ENCODE assay signal across 16 cellular contexts in the genomic region with DNA sequence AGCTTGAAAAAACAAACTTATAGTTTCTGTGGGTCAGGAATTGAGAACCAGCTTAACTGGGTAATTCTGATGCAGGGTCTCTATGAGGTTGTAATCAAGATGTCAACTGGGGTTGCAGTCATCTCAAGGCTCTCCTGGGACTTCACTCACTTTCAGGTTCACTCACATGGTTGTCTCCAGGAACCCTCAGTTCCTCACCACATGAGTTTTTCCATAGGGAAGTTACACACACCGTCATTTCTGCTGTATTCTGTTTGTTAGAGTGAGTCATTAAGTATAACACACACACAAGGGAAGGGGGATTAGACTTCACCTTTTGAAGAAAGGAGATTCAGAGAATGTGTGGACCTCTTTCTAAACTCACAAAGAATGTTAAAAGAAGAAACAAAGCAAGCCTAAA. TPM values are rescaled to one million over a fixed set of nuclear protein-coding genes. Genes with fewer than 3 reads are reported as not detected.
DNase-seq lines count a peak whose midpoint lies in the region; ATAC-seq and TF ChIP-seq lines count a peak whose summit lies in the region.
"Had no signal": no experiment of that assay in that cellular context is flagged by ENCODE, and none has a peak within 500 bp of the region (broad histone marks: within the 10 kb centered on the region; RNA-seq: fewer than 3 reads in every experiment).

No MANE protein-coding gene starts in this region.

- peaks cover 6% of the 10 kb centered on the region for H3K4me1 Mint-ChIP-seq in activated T-cell treated with anti-CD3 and anti-CD28 coated beads, Interleukin-2, amount 50 U/mL, for 72 hours (ENCODE audit: low read depth)
- H3K4me1 Mint-ChIP-seq in stimulated activated naive CD8-positive, alpha-beta T cell treated with anti-CD3 and anti-CD28 coated beads, Interleukin-15, Interleukin-2, amounts not matched to agents 100 ng/mL and 50 ng/mL, for 24 hours (ENCODE audit: low read depth): no peaks in the 10 kb centered on the region
- H3K4me1 Mint-ChIP-seq: immature natural killer cell had no signal

- H3K27me3 Mint-ChIP-seq in activated T-cell treated with anti-CD3 and anti-CD28 coated beads, Interleukin-2, amount 50 U/mL, for 72 hours (ENCODE audit: low read depth): no peaks in the 10 kb centered on the region
- H3K27me3 Mint-ChIP-seq in stimulated activated naive CD8-positive, alpha-beta T cell treated with anti-CD3 and anti-CD28 coated beads, Interleukin-15, Interleukin-2, amounts not matched to agents 100 ng/mL and 50 ng/mL, for 24 hours: no peaks in the 10 kb centered on the region

- peaks cover 2 to 17% of the 10 kb centered on the region in 2 donors for H3K36me3 Mint-ChIP-seq in activated T-cell treated with anti-CD3 and anti-CD28 coated beads, Interleukin-2, amount 50 U/mL, for 72 hours (ENCODE audit: insufficient read depth in 2 of 2)
- H3K36me3 Mint-ChIP-seq in stimulated activated naive CD8-positive, alpha-beta T cell treated with anti-CD3 and anti-CD28 coated beads, Interleukin-15, Interleukin-2, amounts not matched to agents 100 ng/mL and 50 ng/mL, for 24 hours (ENCODE audit: low read depth): peaks cover 46% of the 10 kb centered on the region

- TF ChIP-seq CTCF in choroid plexus epithelial cell (conservative IDR thresholded peaks at IDR 0.05; ENCODE audit: low read depth, low read length): no peak

- peaks cover 70% of the 10 kb centered on the region for H3K36me3 ChIP-seq in HUES64 (ENCODE audit: insufficient read depth, low read length)
- H3K36me3 ChIP-seq: prostate gland had no signal

- no CpG with 5 or more reads among the region's 1 CpG for WGBS in HUES64

- peak; percentile 59 to 79 for ATAC-seq in activated T-cell treated with anti-CD3 and anti-CD28 coated beads, Interleukin-2, amount 50 U/mL, for 72 hours (replicated peaks in 1 of 2)
- ATAC-seq: gastroesophageal sphincter, mucosa of descending colon had no signal

- H3K4me3 ChIP-seq in HUES64 (ENCODE audit: low read length) (no peak overlapping the region), choroid plexus epithelial cell (ENCODE audit: low read depth, low read length) (no peak overlapping the region)
- H3K4me3 ChIP-seq: gastroesophageal sphincter, mucosa of descending colon, prostate gland, transverse colon had no signal

- no peaks in the 10 kb centered on the region for H3K9me3 ChIP-seq in HUES64 (ENCODE audit: insufficient read depth, low read depth, low read length)
- H3K9me3 ChIP-seq: gastroesophageal sphincter, mucosa of descending colon, prostate gland, transverse colon had no signal

- peak overlapping the region; percentile 21 for H3K27ac Mint-ChIP-seq in activated T-cell treated with anti-CD3 and anti-CD28 coated beads, Interleukin-2, amount 50 U/mL, for 72 hours
- peak overlapping the region; percentile 86 for H3K27ac Mint-ChIP-seq in stimulated activated naive CD8-positive, alpha-beta T cell treated with anti-CD3 and anti-CD28 coated beads, Interleukin-15, Interleukin-2, amounts not matched to agents 100 ng/mL and 50 ng/mL, for 24 hours

- H3K27ac ChIP-seq in HUES64 (ENCODE audit: low read depth, low read length): peak overlapping the region; percentile 37; the same call in 1 of the 2 replicates
- H3K27ac ChIP-seq: gastroesophageal sphincter, prostate gland, transverse colon had no signal

- H3K9me3 Mint-ChIP-seq in activated T-cell treated with anti-CD3 and anti-CD28 coated beads, Interleukin-2, amount 50 U/mL, for 72 hours: no peaks in the 10 kb centered on the region
- H3K9me3 Mint-ChIP-seq in stimulated activated naive CD8-positive, alpha-beta T cell treated with anti-CD3 and anti-CD28 coated beads, Interleukin-15, Interleukin-2, amounts not matched to agents 100 ng/mL and 50 ng/mL, for 24 hours: no peaks in the 10 kb centered on the region
- H3K9me3 Mint-ChIP-seq: immature natural killer cell had no signal

- peaks cover 24% of the 10 kb centered on the region; the same call in 1 of the 2 replicates for H3K4me1 ChIP-seq in HUES64 (ENCODE audit: insufficient read depth, low read length)
- H3K4me1 ChIP-seq: gastroesophageal sphincter had no signal

- no peak overlapping the region for H3K9ac ChIP-seq in HUES64 (ENCODE audit: low read depth, low read length)

- H3K4me3 Mint-ChIP-seq in activated T-cell treated with anti-CD3 and anti-CD28 coated beads, Interleukin-2, amount 50 U/mL, for 72 hours: no peak overlapping the region
- H3K4me3 Mint-ChIP-seq in stimulated activated naive CD8-positive, alpha-beta T cell treated with anti-CD3 and anti-CD28 coated beads, Interleukin-15, Interleukin-2, amounts not matched to agents 100 ng/mL and 50 ng/mL, for 24 hours: no peak overlapping the region
- H3K4me3 Mint-ChIP-seq: immature natural killer cell had no signal

- no peak for DNase-seq in activated T-cell treated with anti-CD3 and anti-CD28 coated beads, Interleukin-2, amount 50 U/mL, for 72 hours
- DNase-seq in activated T-cell treated with anti-CD3 and anti-CD28 coated beads, Interleukin-2, amount 50 U/mL, for 48 hours: no peak
- DNase-seq in choroid plexus epithelial cell (ENCODE audit: low read depth) (peak; percentile 27), NCI-H510A treated with DMSO at 0.1 percent for 48 hours (lab: John Stamatoyannopoulos, UW) (no peak)
- DNase-seq in stimulated activated naive CD4-positive, alpha-beta T cell treated with Interleukin-2 at 50 U/mL for 16 hours (lab: John Stamatoyannopoulos, UW): no peak
- no peak for DNase-seq in stimulated activated CD4-positive, alpha-beta T cell treated with anti-CD3 and anti-CD28 coated beads, Interleukin-4, amount 100 ng/mL, for 24 hours
- DNase-seq: immature natural killer cell; mucosa of descending colon; NCI-H2107; Right ventricle myocardium superior; stimulated activated CD4-positive, alpha-beta T cell treated with anti-CD3 and anti-CD28 coated beads, Interleukin-15, amount 100 ng/mL, for 24 hours; transverse colon had no signal

- H3K27me3 ChIP-seq in HUES64 (ENCODE audit: insufficient read depth, low read length): no peaks in the 10 kb centered on the region
- H3K27me3 ChIP-seq: gastroesophageal sphincter, transverse colon had no signal

RNA-seq across cellular contexts. Expression of a gene that starts 34.9 kb away (rescaled TPM):
- under 1 TPM in 1 of 2 donors, not detected in 1; 0.19 TPM for total RNA-seq in activated T-cell treated with anti-CD3 and anti-CD28 coated beads, Interleukin-2, amount 50 U/mL, for 72 hours
- polyA plus RNA-seq in HUES64 (2013, experiment 1 of 2): not detected
- polyA plus RNA-seq in HUES64 (2013, experiment 2 of 2): not detected
- total RNA-seq: mucosa of descending colon, Right ventricle myocardium superior, transverse colon had no signal
- polyA plus RNA-seq: immature natural killer cell had no signal
